ENCODE assay signal across 30 cellular contexts in the genomic region with DNA sequence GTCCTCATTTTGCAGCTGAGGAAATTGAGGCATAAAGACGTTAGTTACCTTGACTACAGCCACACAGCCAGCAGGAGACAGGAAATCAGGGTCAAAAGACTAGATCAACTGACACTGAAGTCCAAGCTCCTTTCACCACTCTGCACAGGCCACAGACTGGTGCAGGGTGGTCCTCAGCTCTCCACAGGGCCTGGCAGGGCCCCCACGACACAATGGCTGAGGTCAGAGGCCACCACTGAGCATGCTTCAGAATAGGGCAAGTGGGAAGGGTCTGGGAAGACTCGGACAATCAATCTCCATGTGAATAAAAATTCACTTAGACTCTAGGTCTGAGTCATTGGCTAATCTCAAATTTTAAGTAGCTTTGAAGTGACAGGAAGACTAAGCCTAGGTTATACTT.
"Had no signal": no experiment of that assay in that cellular context is flagged by ENCODE, and none has a peak within 500 bp of the region (broad histone marks: within the 10 kb centered on the region; RNA-seq: fewer than 3 reads in every experiment).

No MANE protein-coding gene starts in this region.

- H3K9me3 ChIP-seq: body of pancreas had no signal

- H3K27ac ChIP-seq: body of pancreas, WERI-Rb-1 had no signal

- H3K9me3 Mint-ChIP-seq: activated CD4-positive, alpha-beta memory T cell treated with anti-CD3 and anti-CD28 coated beads, Interleukin-2, amount 10 ng/mL, durations not matched to agents 7 days and 5 days; activated CD4-positive, alpha-beta T cell treated with anti-CD3 and anti-CD28 coated beads, Interleukin-2, amount 10 ng/mL, durations not matched to agents 7 days and 5 days; activated naive CD4-positive, alpha-beta T cell treated with anti-CD3 and anti-CD28 coated beads, Interleukin-2, amount 10 ng/mL, durations not matched to agents 7 days and 5 days; activated naive CD4-positive, alpha-beta T cell treated with anti-CD3 and anti-CD28 coated beads, Interleukin-2, amount 50 U/mL, for 72 hours; activated naive CD8-positive, alpha-beta T cell treated with anti-CD3 and anti-CD28 coated beads, Interleukin-2, amount 10 ng/mL, durations not matched to agents 7 days and 5 days; activated T-cell treated with anti-CD3 and anti-CD28 coated beads, Interleukin-2, amount 50 U/mL, for 24 hours; activated T-cell treated with anti-CD3 and anti-CD28 coated beads, Interleukin-2, amount 50 U/mL, for 72 hours; T-helper 2 cell treated with Interferon-gamma antibody and Interleukin-4, amounts not matched to agents 5 μg/mL and 100 μg/mL, for 36 hours had no signal

- H3K4me3 Mint-ChIP-seq: activated CD4-positive, alpha-beta memory T cell treated with anti-CD3 and anti-CD28 coated beads, Interleukin-2, amount 10 ng/mL, durations not matched to agents 7 days and 5 days; activated CD4-positive, alpha-beta T cell treated with anti-CD3 and anti-CD28 coated beads for 36 hours; activated CD4-positive, alpha-beta T cell treated with anti-CD3 and anti-CD28 coated beads, Interleukin-2, amount 10 ng/mL, durations not matched to agents 7 days and 5 days; activated naive CD4-positive, alpha-beta T cell treated with anti-CD3 and anti-CD28 coated beads, Interleukin-2, amount 10 ng/mL, durations not matched to agents 7 days and 5 days; activated naive CD8-positive, alpha-beta T cell treated with anti-CD3 and anti-CD28 coated beads, Interleukin-2, amount 10 ng/mL, durations not matched to agents 7 days and 5 days; activated T-cell treated with anti-CD3 and anti-CD28 coated beads, Interleukin-2, amount 50 U/mL, for 24 hours; activated T-cell treated with anti-CD3 and anti-CD28 coated beads, Interleukin-2, amount 50 U/mL, for 72 hours; T-helper 17 cell; T-helper 2 cell treated with Interferon-gamma antibody and Interleukin-4, amounts not matched to agents 5 μg/mL and 100 μg/mL, for 36 hours had no signal

- H3K36me3 ChIP-seq: WERI-Rb-1 had no signal

- H3K27ac Mint-ChIP-seq: activated CD4-positive, alpha-beta memory T cell treated with anti-CD3 and anti-CD28 coated beads, Interleukin-2, amount 10 ng/mL, durations not matched to agents 7 days and 5 days; activated CD4-positive, alpha-beta T cell treated with anti-CD3 and anti-CD28 coated beads for 36 hours; activated CD4-positive, alpha-beta T cell treated with anti-CD3 and anti-CD28 coated beads, Interleukin-2, amount 10 ng/mL, durations not matched to agents 7 days and 5 days; activated naive CD4-positive, alpha-beta T cell treated with anti-CD3 and anti-CD28 coated beads, Interleukin-2, amount 10 ng/mL, durations not matched to agents 7 days and 5 days; activated naive CD4-positive, alpha-beta T cell treated with anti-CD3 and anti-CD28 coated beads, Interleukin-2, amount 50 U/mL, for 72 hours; activated naive CD8-positive, alpha-beta T cell treated with anti-CD3 and anti-CD28 coated beads, Interleukin-2, amount 10 ng/mL, durations not matched to agents 7 days and 5 days; activated T-cell treated with anti-CD3 and anti-CD28 coated beads, Interleukin-2, amount 50 U/mL, for 24 hours; activated T-cell treated with anti-CD3 and anti-CD28 coated beads, Interleukin-2, amount 50 U/mL, for 72 hours; T-helper 17 cell; T-helper 2 cell treated with Interferon-gamma antibody and Interleukin-4, amounts not matched to agents 5 μg/mL and 100 μg/mL, for 36 hours had no signal

- H3K4me3 ChIP-seq: body of pancreas had no signal

- H3K27me3 ChIP-seq: body of pancreas had no signal

- H3K4me1 Mint-ChIP-seq: activated CD4-positive, alpha-beta memory T cell treated with anti-CD3 and anti-CD28 coated beads, Interleukin-2, amount 10 ng/mL, durations not matched to agents 7 days and 5 days; activated CD4-positive, alpha-beta T cell treated with anti-CD3 and anti-CD28 coated beads for 36 hours; activated CD4-positive, alpha-beta T cell treated with anti-CD3 and anti-CD28 coated beads, Interleukin-2, amount 10 ng/mL, durations not matched to agents 7 days and 5 days; activated naive CD4-positive, alpha-beta T cell treated with anti-CD3 and anti-CD28 coated beads, Interleukin-2, amount 10 ng/mL, durations not matched to agents 7 days and 5 days; activated naive CD8-positive, alpha-beta T cell treated with anti-CD3 and anti-CD28 coated beads, Interleukin-2, amount 10 ng/mL, durations not matched to agents 7 days and 5 days; T-helper 17 cell had no signal

- H3K36me3 Mint-ChIP-seq: activated naive CD4-positive, alpha-beta T cell treated with anti-CD3 and anti-CD28 coated beads, Interleukin-2, amount 10 ng/mL, durations not matched to agents 7 days and 5 days; activated naive CD4-positive, alpha-beta T cell treated with anti-CD3 and anti-CD28 coated beads, Interleukin-2, amount 50 U/mL, for 72 hours; activated naive CD8-positive, alpha-beta T cell treated with anti-CD3 and anti-CD28 coated beads, Interleukin-2, amount 10 ng/mL, durations not matched to agents 7 days and 5 days had no signal

- DNase-seq: activated CD4-positive, alpha-beta memory T cell treated with anti-CD3 and anti-CD28 coated beads, Interleukin-2, amount 10 ng/mL, durations not matched to agents 7 days and 5 days; activated CD4-positive, alpha-beta T cell treated with anti-CD3 and anti-CD28 coated beads for 36 hours; activated CD4-positive, alpha-beta T cell treated with anti-CD3 and anti-CD28 coated beads, Interleukin-2, amount 10 ng/mL, durations not matched to agents 7 days and 5 days; activated CD4-positive, alpha-beta T cell treated with anti-CD3 and anti-CD28 coated beads, Interleukin-2, amount 50 U/mL, for 4 hours; activated CD4-positive, CD25-positive, alpha-beta regulatory T cell; activated CD4-positive, CD25-positive, alpha-beta regulatory T cell treated with anti-CD3 and anti-CD28 coated beads, Interleukin-2, amount 50 U/mL, for 72 hours; activated CD8-positive, alpha-beta memory T cell treated with anti-CD3 and anti-CD28 coated beads, Interleukin-2, amount 50 U/mL, for 48 hours; activated gamma-delta T cell; activated naive CD4-positive, alpha-beta T cell; activated naive CD4-positive, alpha-beta T cell treated with anti-CD3 and anti-CD28 coated beads, Interleukin-2, amount 10 ng/mL, durations not matched to agents 7 days and 5 days; activated naive CD8-positive, alpha-beta T cell treated with anti-CD3 and anti-CD28 coated beads, Interleukin-2, amount 10 ng/mL, durations not matched to agents 7 days and 5 days; activated T-cell treated with anti-CD3 and anti-CD28 coated beads for 4 hours; activated T-cell treated with anti-CD3 and anti-CD28 coated beads, Interleukin-2, amount 50 U/mL, for 24 hours; activated T-cell treated with anti-CD3 and anti-CD28 coated beads, Interleukin-2, amount 50 U/mL, for 72 hours; amygdala; aorta; body of pancreas; caudate nucleus; cortex of kidney; dermis blood vessel endothelial cell; effector CD8-positive, alpha-beta T cell; foreskin fibroblast; head of caudate nucleus; T-helper 1 cell; T-helper 17 cell; T1000 had no signal

- ATAC-seq: activated CD4-positive, alpha-beta T cell treated with anti-CD3 and anti-CD28 coated beads for 36 hours; activated naive CD4-positive, alpha-beta T cell treated with anti-CD3 and anti-CD28 coated beads, Interleukin-2, amount 50 U/mL, for 72 hours; activated T-cell treated with anti-CD3 and anti-CD28 coated beads, Interleukin-2, amount 50 U/mL, for 72 hours; body of pancreas; esophagus mucosa; T-helper 17 cell had no signal
